1 cellular context compared by ENCODE assay signal in genomic region chr20:62423326-62423706, GRCh38.
TF ChIP-seq lines count a peak whose summit lies in the region.

No MANE protein-coding gene starts in this region.

TF ChIP-seq in H1, 55 proteins besides CTCF, POLR2A, EP300 and RAD21:
- TF ChIP-seq TAF7 (optimal IDR thresholded peaks at IDR 0.05; ENCODE audit: borderline replicate concordance, low read depth, low read length) (no peak), SIN3A (conservative IDR thresholded peaks at IDR 0.05 in 1 of 2, IDR thresholded peaks at IDR 0.05 in 1 of 2; ENCODE audit: low read depth in 1 of 2, low read length in 2 of 2) (no peak), SP4 (IDR thresholded peaks at IDR 0.05; ENCODE audit: low read length) (no peak), NRF1 (IDR thresholded peaks at IDR 0.05; ENCODE audit: low read depth, low read length) (no peak), RBBP5 (IDR thresholded peaks at IDR 0.05; ENCODE audit: borderline replicate concordance, low read depth, low read length) (no peak), TBP (IDR thresholded peaks at IDR 0.05; ENCODE audit: low read depth, low read length) (no peak), RNF2 (IDR thresholded peaks at IDR 0.05; ENCODE audit: borderline replicate concordance, low read depth, low read length, missing control alignments, poor library complexity, severe bottlenecking) (no peak), YY1 (IDR thresholded peaks at IDR 0.05; ENCODE audit: low read depth, low read length) (no peak), GTF2F1 (IDR thresholded peaks at IDR 0.05; ENCODE audit: borderline replicate concordance, low read depth, low read length) (no peak), CBX8 (IDR thresholded peaks at IDR 0.05; ENCODE audit: borderline replicate concordance, low read depth, low read length) (no peak), TEAD4 (IDR thresholded peaks at IDR 0.05; ENCODE audit: low read depth, low read length) (no peak), SP2 (IDR thresholded peaks at IDR 0.05; ENCODE audit: low read length) (no peak)
- TF ChIP-seq, protein P1, sequence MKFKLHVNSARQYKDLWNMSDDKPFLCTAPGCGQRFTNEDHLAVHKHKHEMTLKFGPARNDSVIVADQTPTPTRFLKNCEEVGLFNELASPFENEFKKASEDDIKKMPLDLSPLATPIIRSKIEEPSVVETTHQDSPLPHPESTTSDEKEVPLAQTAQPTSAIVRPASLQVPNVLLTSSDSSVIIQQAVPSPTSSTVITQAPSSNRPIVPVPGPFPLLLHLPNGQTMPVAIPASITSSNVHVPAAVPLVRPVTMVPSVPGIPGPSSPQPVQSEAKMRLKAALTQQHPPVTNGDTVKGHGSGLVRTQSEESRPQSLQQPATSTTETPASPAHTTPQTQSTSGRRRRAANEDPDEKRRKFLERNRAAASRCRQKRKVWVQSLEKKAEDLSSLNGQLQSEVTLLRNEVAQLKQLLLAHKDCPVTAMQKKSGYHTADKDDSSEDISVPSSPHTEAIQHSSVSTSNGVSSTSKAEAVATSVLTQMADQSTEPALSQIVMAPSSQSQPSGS (IDR thresholded peaks at IDR 0.05; ENCODE audit: low read length) = no peak
